Comparison of ENCODE assay signal across 7 cellular contexts in the genomic region with DNA sequence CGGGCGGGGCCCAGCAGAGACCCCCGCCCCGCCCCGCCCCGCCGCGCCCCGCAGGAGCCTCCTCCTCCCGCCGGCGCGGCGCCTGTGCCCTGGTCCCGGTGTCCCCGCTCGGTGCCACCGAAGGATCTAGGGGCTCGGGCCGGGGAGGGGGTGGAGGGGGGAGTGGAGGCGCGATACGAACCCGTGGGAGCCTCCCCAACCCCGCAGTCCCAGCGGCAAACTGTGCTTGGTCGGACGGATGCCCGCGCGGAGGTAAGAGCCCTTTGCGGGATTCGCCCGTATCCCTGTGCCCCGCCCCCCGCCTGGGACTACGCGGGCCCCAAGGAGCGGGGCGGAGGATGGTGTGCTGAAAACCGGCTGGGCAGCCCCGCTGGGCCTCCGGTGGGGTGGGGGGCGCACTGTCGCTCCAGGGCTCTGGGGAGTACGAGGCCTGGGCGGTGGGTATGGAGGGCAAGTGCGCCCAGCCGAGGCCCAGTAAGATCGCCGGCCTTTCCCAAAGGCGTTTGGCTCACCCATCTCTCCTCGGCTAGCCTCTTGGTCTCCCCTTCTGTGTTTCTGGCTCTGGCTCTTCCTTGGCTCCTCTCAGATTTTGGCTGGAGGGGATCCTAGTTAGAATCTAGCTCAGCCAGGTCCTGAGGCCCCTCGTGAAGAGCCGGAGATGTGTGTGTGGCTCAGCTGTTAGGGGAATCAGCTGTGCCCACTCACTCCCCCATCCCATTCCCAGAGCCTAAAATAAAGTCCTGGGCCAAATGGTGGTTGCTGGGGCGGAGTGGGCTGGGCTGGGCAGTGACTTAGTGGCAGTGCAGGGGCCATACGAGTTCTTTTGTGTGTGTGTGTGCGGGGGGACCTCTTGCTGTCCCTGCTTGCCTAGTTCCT.
DNase-seq lines count a peak whose midpoint lies in the region; ATAC-seq lines count a peak whose summit lies in the region.

No MANE protein-coding gene starts in this region.

- ATAC-seq in GM18511 (IDR thresholded peaks at IDR 0.05; ENCODE audit: unreplicated experiment) (peak; percentile 27), HG02642 (IDR thresholded peaks at IDR 0.05; ENCODE audit: poor library complexity, unreplicated experiment) (peak; percentile 25)

- peaks cover 11% of the 10 kb centered on the region for H3K36me3 ChIP-seq in SK-N-MC (ENCODE audit: insufficient read depth, low read length)

- H3K9ac ChIP-seq in SK-N-MC (ENCODE audit: insufficient read length): peak overlapping the region; percentile 85

- DNase-seq in SK-N-MC (ENCODE audit: low read depth, low spot score): no peak
- peak; percentile 58 for DNase-seq in medulla oblongata (ENCODE audit: extremely low spot score)
- DNase-seq in activated effector memory CD4-positive, alpha-beta T cell treated with anti-CD3 and anti-CD28 coated beads, Interleukin-2, amount 50 U/mL, for 16 hours: no peak
- no peak for DNase-seq in stimulated activated CD8-positive, alpha-beta memory T cell treated with anti-CD3 and anti-CD28 coated beads, Interleukin-4, amount 100 ng/mL, for 48 hours
- no peak for DNase-seq in mesenteric fat pad (ENCODE audit: low spot score)

- H3K4me3 ChIP-seq in SK-N-MC: peak overlapping the region; percentile 88

- peak overlapping the region; percentile 76; the same call in 1 of the 2 replicates for H3K27ac ChIP-seq in SK-N-MC

- no peaks in the 10 kb centered on the region for H3K9me3 ChIP-seq in SK-N-MC (ENCODE audit: low read depth, low read length)
